Comparison of ENCODE assay signal across 27 cellular contexts in the genomic region with DNA sequence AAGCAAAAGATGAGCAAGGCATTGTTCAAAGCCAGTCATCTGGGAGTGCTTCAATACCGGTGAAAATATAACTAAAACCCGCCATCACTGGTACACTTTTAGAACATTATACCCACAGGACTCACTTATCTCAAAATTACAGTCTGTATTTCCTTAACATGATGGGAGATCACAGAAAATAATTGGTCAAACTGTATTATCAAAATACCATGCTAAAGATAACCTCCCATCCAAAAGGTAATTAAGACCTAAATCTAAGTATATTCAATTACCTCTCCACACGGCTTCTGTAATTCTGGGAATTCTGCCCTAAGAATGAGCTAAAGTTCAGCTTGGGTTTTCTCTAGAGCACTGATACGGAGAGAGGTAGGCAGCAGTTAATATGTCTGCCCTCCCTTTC.
"Had no signal": no experiment of that assay in that cellular context is flagged by ENCODE, and none has a peak within 500 bp of the region (broad histone marks: within the 10 kb centered on the region; RNA-seq: fewer than 3 reads in every experiment).

No MANE protein-coding gene starts in this region.

- ATAC-seq: left colon; left lung; lower lobe of right lung; naive thymus-derived CD8-positive, alpha-beta T cell; right lobe of liver; stimulated activated naive B cell treated with anti-CD40 and anti-IgM and Interleukin-4, amounts not matched to agents 10 μg/mL and 1 μg/mL and 100 μg/mL, for 72 hours; stimulated activated naive CD8-positive, alpha-beta T cell treated with anti-CD3 and anti-CD28 coated beads, Interleukin-15, Interleukin-2, amounts not matched to agents 100 U/mL and 50 U/mL, for 24 hours had no signal

- H2AFZ ChIP-seq: neural progenitor cell, parathyroid adenoma had no signal

- DNase-seq: hypothalamus; immature natural killer cell; kidney; left colon; left lung; lower lobe of right lung; mammary epithelial cell; mesenchymal stem cell; naive thymus-derived CD8-positive, alpha-beta T cell; stimulated activated CD4-positive, alpha-beta T cell treated with anti-CD3 and anti-CD28 coated beads, Interleukin-12 subunit alpha, Interleukin-12 subunit beta, amount 100 ng/mL, for 4 hours; stimulated activated CD4-positive, alpha-beta T cell treated with anti-CD3 and anti-CD28 coated beads, Interleukin-15, amount 100 ng/mL, for 24 hours; stimulated activated CD4-positive, alpha-beta T cell treated with anti-CD3 and anti-CD28 coated beads, Interleukin-2, amount 100 ng/mL, for 24 hours; stimulated activated CD4-positive, alpha-beta T cell treated with anti-CD3 and anti-CD28 coated beads, Interleukin-4, amount 100 ng/mL, for 1 hour; stimulated activated naive B cell treated with anti-CD40 and anti-IgM and Interleukin-4, amounts not matched to agents 10 μg/mL and 1 μg/mL and 100 μg/mL, for 72 hours; stimulated activated naive CD8-positive, alpha-beta T cell treated with anti-CD3 and anti-CD28 coated beads, Interleukin-15, Interleukin-2, amounts not matched to agents 100 U/mL and 50 U/mL, for 24 hours; stomach; testis; thyroid gland; transverse colon; upper lobe of left lung had no signal

- H3K27ac ChIP-seq: left lung, lower lobe of right lung, neural progenitor cell, parathyroid adenoma, right atrium auricular region, right lobe of liver, skin epidermis, stomach, testis, thyroid gland, transverse colon, upper lobe of left lung, vagina had no signal

- H3K4me1 ChIP-seq: left lung, lower lobe of right lung, neural progenitor cell, parathyroid adenoma, right atrium auricular region, right lobe of liver, stomach, testis, thyroid gland, transverse colon, upper lobe of left lung, vagina had no signal

- H3K36me3 ChIP-seq: left lung, lower lobe of right lung, neural progenitor cell, right atrium auricular region, right lobe of liver, stomach, thyroid gland, transverse colon, upper lobe of left lung, vagina had no signal

- H3K79me2 ChIP-seq: parathyroid adenoma had no signal

- H3K9ac ChIP-seq: neural progenitor cell, parathyroid adenoma had no signal

- H3K27me3 ChIP-seq: left lung, neural progenitor cell, right atrium auricular region, right lobe of liver, testis, thyroid gland, transverse colon, upper lobe of left lung, vagina had no signal

- H3K4me1 Mint-ChIP-seq: immature natural killer cell; stimulated activated naive B cell treated with anti-CD40 and anti-IgM and Interleukin-4, amounts not matched to agents 10 μg/mL and 1 μg/mL and 100 μg/mL, for 72 hours had no signal

- H3K4me2 ChIP-seq: neural progenitor cell had no signal

- H3K4me3 ChIP-seq: left lung, lower lobe of right lung, neural progenitor cell, right atrium auricular region, right lobe of liver, skin epidermis, stomach, testis, thyroid gland, transverse colon, upper lobe of left lung, vagina had no signal

- H3K9me3 ChIP-seq: lower lobe of right lung, right atrium auricular region, right lobe of liver, stomach, testis, thyroid gland, upper lobe of left lung, vagina had no signal

- H3K9me3 Mint-ChIP-seq: naive thymus-derived CD8-positive, alpha-beta T cell had no signal

- H3K27ac Mint-ChIP-seq: immature natural killer cell; naive thymus-derived CD8-positive, alpha-beta T cell; stimulated activated naive B cell treated with anti-CD40 and anti-IgM and Interleukin-4, amounts not matched to agents 10 μg/mL and 1 μg/mL and 100 μg/mL, for 72 hours had no signal

- H3K36me3 Mint-ChIP-seq: immature natural killer cell; naive thymus-derived CD8-positive, alpha-beta T cell; neural progenitor cell; stimulated activated naive B cell treated with anti-CD40 and anti-IgM and Interleukin-4, amounts not matched to agents 10 μg/mL and 1 μg/mL and 100 μg/mL, for 72 hours had no signal

- H3K4me3 Mint-ChIP-seq: immature natural killer cell; naive thymus-derived CD8-positive, alpha-beta T cell; nephron; neural progenitor cell; stimulated activated naive B cell treated with anti-CD40 and anti-IgM and Interleukin-4, amounts not matched to agents 10 μg/mL and 1 μg/mL and 100 μg/mL, for 72 hours had no signal
